In genomic region chr2:162318280-162319222, GRCh38 we compare ENCODE assay signal across 8 cellular contexts. TPM values are rescaled to one million over a fixed set of nuclear protein-coding genes. Genes with fewer than 3 reads are reported as not detected.
A peak's percentile ranks its signal among the peaks of the same experiment; 100 is the strongest.
DNase-seq lines count a peak whose midpoint lies in the region; TF ChIP-seq lines count a peak whose summit lies in the region.

Gene IFIH1, minus strand, starts transcription at chr2:162318684. Its CDS starts 377 bp downstream, at chr2:162318307.

- DNase-seq in GM12865 (ENCODE audit: low read depth): peak; percentile 94
- DNase-seq in HFFc6: peak; percentile 76
- peak; percentile 90 for DNase-seq in NAMALWA (ENCODE audit: low spot score)
- peak; percentile 92 for DNase-seq in right atrium auricular region (ENCODE audit: low spot score)
- DNase-seq in pulmonary artery endothelial cell (ENCODE audit: low read depth, low spot score): peak; percentile 74
- DNase-seq in uterus: peak; percentile 84 to 93

- H3K9me3 ChIP-seq in right atrium auricular region: no peaks in the 10 kb centered on the region
- no peaks in the 10 kb centered on the region for H3K9me3 ChIP-seq in uterus

- H3K27me3 ChIP-seq in right atrium auricular region (no peaks in the 10 kb centered on the region), uterus (no peaks in the 10 kb centered on the region)

- no peaks in the 10 kb centered on the region for H3K9me3 Mint-ChIP-seq in HFFc6

- H3K4me1 ChIP-seq in right atrium auricular region (no peaks in the 10 kb centered on the region), uterus (peaks cover 6 to 11% of the 10 kb centered on the region in 2 donors)

- TF ChIP-seq POLR2A in uterus (IDR thresholded peaks at IDR 0.05): peak; percentile 55 to 65

- H3K27ac ChIP-seq in angular gyrus (ENCODE audit: low read depth, low read length) (peak within 1 kb of the TSS; percentile 64), right atrium auricular region (peak within 1 kb of the TSS; percentile 76 to 85), uterus (peak within 1 kb of the TSS; percentile 85 to 92)

- peaks cover 19% of the 10 kb centered on the region for H3K4me1 Mint-ChIP-seq in HFFc6 (ENCODE audit: low read depth)

- intact Hi-C loops in T-helper 2 cell treated with Interferon-gamma antibody and Interleukin-4, amounts not matched to agents 100 ng/mL and 5 ng/mL, for 36 hours (cut with micrococcal nuclease): loop anchor here (1.0 to 10.0 kb wide), 10 partner anchors 10 to 1242 kb away; partner anchors contain the start of genes DPP4, GCA and TANK
- intact Hi-C loops in uterus (cut with DNase I; ENCODE audit: low total_unique reads): no loop called here

- H3K36me3 Mint-ChIP-seq in HFFc6 (ENCODE audit: low read depth): no peaks in the 10 kb centered on the region

- H3K27ac Mint-ChIP-seq in HFFc6: peak within 1 kb of the TSS; percentile 87

- TF ChIP-seq CTCF in GM12865 (IDR thresholded peaks at IDR 0.05; ENCODE audit: insufficient read depth, low read depth, low read length, missing control alignments) (peak; percentile 24), HFFc6 (IDR thresholded peaks at IDR 0.05) (peak; percentile 61), right atrium auricular region (IDR thresholded peaks at IDR 0.05) (peak in 1 of 2 donors; percentile 58), uterus (IDR thresholded peaks at IDR 0.05) (peak in 3 of 4 experiments; percentile 20 to 49 (median 39))

- no peaks in the 10 kb centered on the region; the same call in 1 of the 2 replicates for H3K27me3 Mint-ChIP-seq in HFFc6 (ENCODE audit: insufficient read depth)

- peak within 1 kb of the TSS; percentile 95 for H3K4me3 Mint-ChIP-seq in HFFc6

- H3K4me3 ChIP-seq in GM12865 (ENCODE audit: low read depth, low read length): peak within 1 kb of the TSS; percentile 70
- peak within 1 kb of the TSS; percentile 66 to 78 for H3K4me3 ChIP-seq in right atrium auricular region
- peak within 1 kb of the TSS; percentile 52 to 71 for H3K4me3 ChIP-seq in uterus

- H3K36me3 ChIP-seq in right atrium auricular region (no peaks in the 10 kb centered on the region), uterus (no peaks in the 10 kb centered on the region)

RNA-seq across cellular contexts. Expression of gene IFIH1, which starts in this region (rescaled TPM):
- total RNA-seq in HFFc6 (2021; fragmentation: NEBNext Ultra II Directional; extraction: Animal tissue kit (Norgen Biotek cat#: 25700)): 1 to 10 TPM in 4 of 6 experiments, under 1 TPM in 2; 0.83 to 2.1 (median 1.7) TPM
- 31.8 and 33.3 TPM in 2 replicates for total RNA-seq in T-helper 2 cell treated with Interferon-gamma antibody and Interleukin-4, amounts not matched to agents 100 ng/mL and 5 ng/mL, for 36 hours
- total RNA-seq in right atrium auricular region (1 to 10 TPM; 4.1 to 6.6 TPM), pulmonary artery endothelial cell (7.3 and 13.7 TPM in 2 replicates), uterus (10 to 100 TPM in 2 of 4 donors, 1 to 10 TPM in 2; 5.6 to 31.4 (median 10.4) TPM)

Comparison
In these comparisons a context has a peak if more than half of its experiments do, and no peak if none do; other contexts are left out.
1. Peak in every context shown above with its lines: DNase-seq, H3K4me3 ChIP-seq and H3K27ac ChIP-seq.